9 cellular contexts compared by ENCODE assay signal in the genomic region with DNA sequence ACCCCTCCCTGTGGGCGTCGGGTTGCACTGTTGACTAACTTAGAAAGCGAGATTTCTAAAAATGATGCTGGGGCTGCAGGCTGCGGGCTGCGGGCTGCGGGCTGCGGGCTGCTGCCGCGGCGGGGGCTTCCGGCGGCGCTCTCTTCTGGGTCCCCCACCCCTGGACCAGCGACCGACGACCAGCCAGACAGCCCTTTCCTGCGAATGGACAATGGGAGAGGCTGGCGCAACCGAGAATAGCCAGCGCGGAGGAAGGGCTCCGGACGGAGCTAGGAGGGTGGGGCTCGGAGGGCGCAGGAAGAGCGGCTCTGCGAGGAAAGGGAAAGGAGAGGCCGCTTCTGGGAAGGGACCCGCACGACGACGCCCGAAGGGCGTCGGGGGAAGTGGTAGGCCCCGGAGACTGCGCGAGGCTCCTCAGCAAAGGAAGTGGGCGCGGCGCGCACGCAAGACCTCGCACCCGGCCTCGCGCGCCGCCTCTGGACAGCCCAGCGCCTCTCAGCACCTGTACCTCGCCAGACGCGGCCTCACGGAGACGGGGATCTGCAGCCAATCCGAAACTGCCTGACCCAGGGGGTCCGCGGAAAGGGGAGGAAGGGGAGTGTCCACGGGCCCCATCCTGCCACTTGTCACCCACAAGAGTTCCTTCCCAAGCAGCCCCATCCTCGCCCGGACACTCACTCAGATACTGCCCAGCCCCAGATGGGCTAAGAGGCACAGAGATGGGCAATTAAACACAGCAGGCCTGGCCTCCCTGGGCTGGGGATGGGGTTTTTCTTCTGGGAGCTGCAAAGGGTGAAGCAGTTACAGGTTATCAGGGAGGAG.
DNase-seq lines count a peak whose midpoint lies in the region; ATAC-seq and TF ChIP-seq lines count a peak whose summit lies in the region.
"Had no signal": no experiment of that assay in that cellular context is flagged by ENCODE, and none has a peak within 500 bp of the region (broad histone marks: within the 10 kb centered on the region; RNA-seq: fewer than 3 reads in every experiment).

No MANE protein-coding gene starts in this region.

- no peaks in the 10 kb centered on the region for H3K27me3 ChIP-seq in CD4-positive, alpha-beta T cell (ENCODE audit: control insufficient read depth, insufficient read depth, low read length)
- H3K27me3 ChIP-seq in HL-60 (ENCODE audit: insufficient read depth, poor library complexity, severe bottlenecking) = peaks cover 3% of the 10 kb centered on the region

- H3K9me3 ChIP-seq in CD4-positive, alpha-beta T cell (ENCODE audit: control insufficient read depth, low read length) = no peaks in the 10 kb centered on the region

- peaks cover 37% of the 10 kb centered on the region for H3K4me1 Mint-ChIP-seq in CD4-positive, alpha-beta T cell (ENCODE audit: low read depth)
- peaks cover 38% of the 10 kb centered on the region for H3K4me1 Mint-ChIP-seq in activated CD8-positive, alpha-beta T cell treated with anti-CD3 and anti-CD28 coated beads for 36 hours (ENCODE audit: low read depth)
- H3K4me1 Mint-ChIP-seq in naive thymus-derived CD8-positive, alpha-beta T cell = peaks cover 3 to 48% (median 43%) of the 10 kb centered on the region in 4 donors

- peak overlapping the region; percentile 16 for H3K27ac Mint-ChIP-seq in CD4-positive, alpha-beta T cell
- H3K27ac Mint-ChIP-seq in activated CD8-positive, alpha-beta T cell treated with anti-CD3 and anti-CD28 coated beads for 36 hours = peak overlapping the region; percentile 90
- H3K27ac Mint-ChIP-seq in naive thymus-derived CD8-positive, alpha-beta T cell = peak overlapping the region; percentile 36 to 92 (median 83)

- TF ChIP-seq CTCF in CD4-positive, alpha-beta T cell (IDR thresholded peaks at IDR 0.05) = peak; percentile 40
- TF ChIP-seq CTCF in HL-60 (IDR thresholded peaks at IDR 0.05; ENCODE audit: insufficient read depth, low read length) (no peak), epithelial cell of proximal tubule (conservative IDR thresholded peaks at IDR 0.05; ENCODE audit: low read depth, low read length) (peak; percentile 19)
- TF ChIP-seq CTCF in activated CD8-positive, alpha-beta T cell treated with anti-CD3 and anti-CD28 coated beads for 36 hours (IDR thresholded peaks at IDR 0.05) = peak; percentile 22

- H3K4me3 ChIP-seq in HL-60 (replicated peaks; ENCODE audit: insufficient read depth, low read length) (peak overlapping the region; percentile 22), epithelial cell of proximal tubule (ENCODE audit: low read depth, low read length) (peak overlapping the region; percentile 41)
- H3K4me3 ChIP-seq: K562 had no signal

- H3K4me3 Mint-ChIP-seq in CD4-positive, alpha-beta T cell = peak overlapping the region; percentile 80
- H3K4me3 Mint-ChIP-seq in activated CD8-positive, alpha-beta T cell treated with anti-CD3 and anti-CD28 coated beads for 36 hours = peak overlapping the region; percentile 60
- peak overlapping the region; percentile 64 to 88 (median 82) for H3K4me3 Mint-ChIP-seq in naive thymus-derived CD8-positive, alpha-beta T cell

- no peaks in the 10 kb centered on the region for H3K9me3 Mint-ChIP-seq in CD4-positive, alpha-beta T cell
- H3K9me3 Mint-ChIP-seq in activated CD8-positive, alpha-beta T cell treated with anti-CD3 and anti-CD28 coated beads for 36 hours = peaks cover 4% of the 10 kb centered on the region
- H3K9me3 Mint-ChIP-seq in naive thymus-derived CD8-positive, alpha-beta T cell = no peaks in the 10 kb centered on the region

- no peak overlapping the region for H3K27ac ChIP-seq in CD4-positive, alpha-beta T cell (ENCODE audit: low read depth, low read length)
- H3K27ac ChIP-seq in HL-60 (replicated peaks) = no peak overlapping the region

- peak; percentile 89 for ATAC-seq in CD4-positive, alpha-beta T cell (ENCODE audit: poor library complexity)
- ATAC-seq in GM19452 (IDR thresholded peaks at IDR 0.05; ENCODE audit: unreplicated experiment) = peak; percentile 62
- ATAC-seq in activated CD8-positive, alpha-beta T cell treated with anti-CD3 and anti-CD28 coated beads for 36 hours = peak; percentile 85
- peak; percentile 93 to 94 for ATAC-seq in naive thymus-derived CD8-positive, alpha-beta T cell
- ATAC-seq in stimulated activated naive CD8-positive, alpha-beta T cell treated with anti-CD3 and anti-CD28 coated beads, Interleukin-15, Interleukin-2, amounts not matched to agents 100 U/mL and 50 U/mL, for 24 hours = peak; percentile 81
- ATAC-seq: K562 had no signal

- no peaks in the 10 kb centered on the region for H3K36me3 Mint-ChIP-seq in CD4-positive, alpha-beta T cell (ENCODE audit: low read depth)
- H3K36me3 Mint-ChIP-seq in activated CD8-positive, alpha-beta T cell treated with anti-CD3 and anti-CD28 coated beads for 36 hours (ENCODE audit: low read depth) = peaks cover 3% of the 10 kb centered on the region
- no peaks in the 10 kb centered on the region for H3K36me3 Mint-ChIP-seq in naive thymus-derived CD8-positive, alpha-beta T cell

- POLR2A ChIA-PET in CD4-positive, alpha-beta T cell (lab: Charles Lee) = interaction anchor here (1.0 to 2.6 kb wide), 6 partner anchors 10 to 233 kb away, joined by 3 to 14 read pairs (median 4); a partner anchor contains a TSS
- POLR2A ChIA-PET in activated CD8-positive, alpha-beta T cell treated with anti-CD3 and anti-CD28 coated beads for 36 hours (lab: Charles Lee) = interaction anchor here (0.9 to 2.5 kb wide), 5 partner anchors 9 to 193 kb away, joined by 3 to 7 read pairs (median 3); no protein-coding TSS in a partner anchor
- POLR2A ChIA-PET in naive thymus-derived CD8-positive, alpha-beta T cell (lab: Charles Lee) = interaction anchor here (1.2 to 1.4 kb wide), 2 partner anchors 9 to 234 kb away, joined by 3 to 5 read pairs; a partner anchor contains a TSS

- DNase-seq in CD4-positive, alpha-beta T cell = peak; percentile 27 to 75 (median 62)
- DNase-seq in HL-60 (ENCODE audit: low read depth in 1 of 2, low spot score in 1 of 2) = peak; percentile 44 to 72
- DNase-seq in activated CD8-positive, alpha-beta T cell treated with anti-CD3 and anti-CD28 coated beads for 36 hours = peak; percentile 91
- DNase-seq in epithelial cell of proximal tubule (ENCODE audit: low read depth) = no peak
- DNase-seq in naive thymus-derived CD8-positive, alpha-beta T cell = peak; percentile 23 to 85 (median 58)
- peak; percentile 80 for DNase-seq in stimulated activated naive CD8-positive, alpha-beta T cell treated with anti-CD3 and anti-CD28 coated beads, Interleukin-15, Interleukin-2, amounts not matched to agents 100 U/mL and 50 U/mL, for 24 hours
- no peak for DNase-seq in NCI-H345 treated with DMSO at 0.1 percent for 48 hours (lab: John Stamatoyannopoulos, UW; ENCODE audit: unreplicated experiment)

- H3K27me3 Mint-ChIP-seq in CD4-positive, alpha-beta T cell = no peaks in the 10 kb centered on the region
- peaks cover 16% of the 10 kb centered on the region for H3K27me3 Mint-ChIP-seq in activated CD8-positive, alpha-beta T cell treated with anti-CD3 and anti-CD28 coated beads for 36 hours
- H3K27me3 Mint-ChIP-seq in naive thymus-derived CD8-positive, alpha-beta T cell = no peaks in the 10 kb centered on the region

- intact Hi-C loops in CD4-positive, alpha-beta T cell (cut with DNase I, micrococcal nuclease) = loop anchor here (2.0 to 5.0 kb wide), 5 partner anchors 85 to 235 kb away; a partner anchor contains a TSS
- intact Hi-C loops in activated CD8-positive, alpha-beta T cell treated with anti-CD3 and anti-CD28 coated beads for 36 hours (cut with micrococcal nuclease) = loop anchor here (5.0 kb wide), 1 partner anchor 90 kb away; no protein-coding TSS in a partner anchor

- CTCF ChIA-PET in CD4-positive, alpha-beta T cell (lab: Charles Lee) = interaction anchor here (1.3 kb wide), 1 partner anchor 139 kb away, joined by 3 read pairs; no protein-coding TSS in a partner anchor
- CTCF ChIA-PET in activated CD8-positive, alpha-beta T cell treated with anti-CD3 and anti-CD28 coated beads for 36 hours (lab: Charles Lee) = interaction anchor here (1.0 to 1.7 kb wide), 5 partner anchors 9 to 84 kb away, joined by 3 to 4 read pairs (median 4); no protein-coding TSS in a partner anchor

Comparison
In these comparisons a context has a peak if more than half of its experiments do, and no peak if none do; other contexts are left out.
1. DNase-seq: peak in CD4-positive, alpha-beta T cell (10 of 10), HL-60 (2 of 2), activated CD8-positive, alpha-beta T cell treated with anti-CD3 and anti-CD28 coated beads for 36 hours (single experiment), naive thymus-derived CD8-positive, alpha-beta T cell (10 of 10) and stimulated activated naive CD8-positive, alpha-beta T cell treated with anti-CD3 and anti-CD28 coated beads, Interleukin-15, Interleukin-2, amounts not matched to agents 100 U/mL and 50 U/mL, for 24 hours (single experiment); none in epithelial cell of proximal tubule (single experiment) and NCI-H345 treated with DMSO at 0.1 percent for 48 hours (single experiment).
2. H3K27ac Mint-ChIP-seq: peak in every context shown above with its lines; median percentile 90 in activated CD8-positive, alpha-beta T cell treated with anti-CD3 and anti-CD28 coated beads for 36 hours; 83 in naive thymus-derived CD8-positive, alpha-beta T cell; 16 in CD4-positive, alpha-beta T cell.
3. Peak in every context shown above with its lines, with median percentiles within 50 percentile points of each other: ATAC-seq and H3K4me3 Mint-ChIP-seq.